Comparison of ENCODE assay signal across 2 cellular contexts in the genomic region with DNA sequence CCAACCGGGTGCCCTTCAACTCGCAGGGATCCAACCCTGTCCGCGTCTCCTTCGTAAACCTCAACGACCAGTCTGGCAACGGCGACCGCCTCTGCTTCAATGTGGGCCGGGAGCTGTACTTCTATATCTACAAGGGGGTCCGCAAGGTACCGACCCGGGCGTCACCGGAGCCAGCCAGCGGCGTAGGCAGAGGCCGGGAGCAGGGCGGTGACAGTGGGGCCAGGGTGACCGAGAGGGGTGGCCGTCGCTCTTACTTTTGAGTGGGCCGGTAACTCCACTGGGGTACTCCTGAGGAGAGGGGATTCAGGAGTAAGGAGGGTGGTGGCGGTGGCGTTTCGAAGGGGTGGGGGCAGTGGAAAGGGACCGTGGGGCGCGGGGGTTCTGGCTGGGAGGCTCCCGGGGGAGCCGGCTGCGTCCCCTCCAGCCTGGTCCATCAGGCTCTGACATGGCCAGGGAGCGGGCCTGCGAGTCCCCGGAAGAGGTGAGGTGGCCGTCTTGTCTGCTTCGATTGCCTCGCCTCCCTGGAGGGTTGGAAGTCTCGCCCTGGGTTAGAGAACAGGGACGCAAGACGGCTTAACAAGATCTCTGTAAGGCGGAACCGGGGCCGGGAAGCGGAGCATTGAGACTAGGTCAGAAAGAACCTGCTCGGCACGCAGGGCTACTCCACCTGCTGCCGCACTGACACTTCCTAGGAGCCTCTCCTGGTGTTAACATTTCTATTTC.
A peak's percentile ranks its signal among the peaks of the same experiment; 100 is the strongest.
TF ChIP-seq lines count a peak whose summit lies in the region.

No MANE protein-coding gene starts in this region.

TF ChIP-seq in IMR-90, 13 proteins besides CTCF, POLR2A, EP300 and RAD21:
- TF ChIP-seq USF2 (IDR thresholded peaks at IDR 0.05; ENCODE audit: low read depth, low read length) (no peak), SMC3 (IDR thresholded peaks at IDR 0.05; ENCODE audit: low read depth, low read length) (no peak), MAZ (IDR thresholded peaks at IDR 0.05; ENCODE audit: borderline replicate concordance, low read depth, low read length) (no peak), MXI1 (IDR thresholded peaks at IDR 0.05; ENCODE audit: borderline replicate concordance, low read depth, low read length) (0 out of 2 replicates have a peak, but pooled peaks have one; percentile 54), NFE2L2 (IDR thresholded peaks at IDR 0.05; ENCODE audit: low read depth, low read length) (no peak), RFX5 (IDR thresholded peaks at IDR 0.05; ENCODE audit: low read depth, low read length) (no peak), FOS (IDR thresholded peaks at IDR 0.05; ENCODE audit: low read depth, low read length) (no peak), BHLHE40 (IDR thresholded peaks at IDR 0.05; ENCODE audit: low read depth, low read length) (no peak), MAFK (IDR thresholded peaks at IDR 0.05; ENCODE audit: low read depth, low read length) (no peak), CHD1 (IDR thresholded peaks at IDR 0.05; ENCODE audit: low read depth, low read length) (0 out of 2 replicates have a peak, but pooled peaks have one; percentile 71)
- TF ChIP-seq, protein P1, sequence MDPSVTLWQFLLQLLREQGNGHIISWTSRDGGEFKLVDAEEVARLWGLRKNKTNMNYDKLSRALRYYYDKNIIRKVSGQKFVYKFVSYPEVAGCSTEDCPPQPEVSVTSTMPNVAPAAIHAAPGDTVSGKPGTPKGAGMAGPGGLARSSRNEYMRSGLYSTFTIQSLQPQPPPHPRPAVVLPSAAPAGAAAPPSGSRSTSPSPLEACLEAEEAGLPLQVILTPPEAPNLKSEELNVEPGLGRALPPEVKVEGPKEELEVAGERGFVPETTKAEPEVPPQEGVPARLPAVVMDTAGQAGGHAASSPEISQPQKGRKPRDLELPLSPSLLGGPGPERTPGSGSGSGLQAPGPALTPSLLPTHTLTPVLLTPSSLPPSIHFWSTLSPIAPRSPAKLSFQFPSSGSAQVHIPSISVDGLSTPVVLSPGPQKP (IDR thresholded peaks at IDR 0.05; ENCODE audit: borderline replicate concordance, low read depth, low read length) = no peak

TF ChIP-seq in H1, 55 proteins besides CTCF, POLR2A, EP300 and RAD21:
- TF ChIP-seq TBP (IDR thresholded peaks at IDR 0.05; ENCODE audit: low read depth, low read length) (no peak), SP4 (IDR thresholded peaks at IDR 0.05; ENCODE audit: low read length) (no peak), HDAC2 (IDR thresholded peaks at IDR 0.05; ENCODE audit: borderline replicate concordance in 1 of 2, low read depth in 2 of 2, low read length in 2 of 2) (0 out of 4 replicates have a peak, but pooled peaks of 1 of the 2 experiments have one; percentile 28), SRF (IDR thresholded peaks at IDR 0.05; ENCODE audit: low read depth, low read length) (no peak), SIN3A (conservative IDR thresholded peaks at IDR 0.05 in 1 of 2, IDR thresholded peaks at IDR 0.05 in 1 of 2; ENCODE audit: low read depth in 1 of 2, low read length in 2 of 2) (0 out of 4 replicates have a peak, but pooled peaks of 1 of the 2 experiments have one; percentile 65), BCL11A (IDR thresholded peaks at IDR 0.05; ENCODE audit: low read depth in 2 of 2, low read length in 2 of 2) (no peak), TAF1 (IDR thresholded peaks at IDR 0.05; ENCODE audit: low read depth, low read length) (no peak), SAP30 (IDR thresholded peaks at IDR 0.05; ENCODE audit: insufficient read depth, insufficient replicate concordance, low read length) (peak; percentile 79), GTF2F1 (IDR thresholded peaks at IDR 0.05; ENCODE audit: borderline replicate concordance, low read depth, low read length) (no peak), JUND (IDR thresholded peaks at IDR 0.05; ENCODE audit: low read length) (no peak), CREB1 (IDR thresholded peaks at IDR 0.05) (no peak), CBX5 (IDR thresholded peaks at IDR 0.05; ENCODE audit: low read depth, low read length) (no peak), SP2 (IDR thresholded peaks at IDR 0.05; ENCODE audit: low read length) (no peak), BRCA1 (IDR thresholded peaks at IDR 0.05; ENCODE audit: low read depth, low read length) (no peak), PHF8 (conservative IDR thresholded peaks at IDR 0.05; ENCODE audit: low read depth, low read length) (peak; percentile 24), EGR1 (IDR thresholded peaks at IDR 0.05; ENCODE audit: borderline replicate concordance, low read depth, low read length) (no peak), RFX5 (IDR thresholded peaks at IDR 0.05; ENCODE audit: borderline replicate concordance, low read depth, low read length) (no peak), KDM4A (IDR thresholded peaks at IDR 0.05; ENCODE audit: low read depth, low read length, severe bottlenecking) (no peak), TAF7 (optimal IDR thresholded peaks at IDR 0.05; ENCODE audit: borderline replicate concordance, low read depth, low read length) (no peak), KDM1A (IDR thresholded peaks at IDR 0.05; ENCODE audit: borderline replicate concordance, low read length) (no peak), EZH2 (IDR thresholded peaks at IDR 0.05; ENCODE audit: low read depth, low read length, severe bottlenecking) (no peak), ASH2L (IDR thresholded peaks at IDR 0.05; ENCODE audit: low read length) (peak; percentile 73), CHD2 (IDR thresholded peaks at IDR 0.05; ENCODE audit: low read length) (no peak), KDM5A (IDR thresholded peaks at IDR 0.05; ENCODE audit: low read length) (peak; percentile 73; the same call in 1 of the 2 replicates), NANOG (IDR thresholded peaks at IDR 0.05; ENCODE audit: insufficient read depth, low read depth, low read length, poor library complexity, severe bottlenecking) (no peak), ATF3 (IDR thresholded peaks at IDR 0.05; ENCODE audit: insufficient read depth, low read depth, low read length) (no peak)
